ENCODE assay signal across 23 cellular contexts in the genomic region with DNA sequence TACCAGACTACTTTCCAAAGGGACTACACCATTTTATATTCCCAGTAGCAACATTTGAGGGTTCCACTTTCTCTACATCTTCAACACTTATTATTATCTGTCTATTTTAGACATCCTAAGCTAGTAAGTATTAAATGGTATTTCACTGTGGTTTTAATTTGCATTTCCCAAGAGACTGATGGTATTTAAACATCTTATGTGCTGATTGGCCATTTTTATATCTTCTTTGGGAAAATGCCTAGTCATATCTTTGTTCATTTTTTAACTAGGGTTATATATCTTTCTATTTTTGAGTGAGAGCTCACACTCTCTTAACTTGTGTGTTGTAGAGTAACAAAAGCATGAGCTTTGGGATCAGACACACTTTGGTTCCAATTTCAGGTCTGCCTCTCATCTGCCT.
"Had no signal": no experiment of that assay in that cellular context is flagged by ENCODE, and none has a peak within 500 bp of the region (broad histone marks: within the 10 kb centered on the region; RNA-seq: fewer than 3 reads in every experiment).

No MANE protein-coding gene starts in this region.

- FAIRE-seq: colon, frontal cortex, keratinocyte, pancreas had no signal

- H3K27me3 ChIP-seq: pancreas, right lobe of liver, thyroid gland, vagina had no signal

- DNase-seq: effector CD8-positive, alpha-beta T cell; endodermal cell; left ventricle myocardium superior; lower lobe of right lung; natural killer cell; occipital lobe; pancreas; right lobe of liver; stimulated activated CD4-positive, alpha-beta T cell treated with anti-CD3 and anti-CD28 coated beads, Interleukin-12 subunit alpha, Interleukin-12 subunit beta, amount 100 ng/mL, for 4 hours; stimulated activated CD4-positive, alpha-beta T cell treated with anti-CD3 and anti-CD28 coated beads, Interleukin-1b, Interleukin-23, amount 100 ng/mL, for 48 hours; stimulated activated CD4-positive, alpha-beta T cell treated with anti-CD3 and anti-CD28 coated beads, Interleukin-4, amount 100 ng/mL, for 1 hour; stimulated activated CD8-positive, alpha-beta memory T cell treated with anti-CD3 and anti-CD28 coated beads, Interleukin-4, amount 100 ng/mL, for 48 hours; stimulated activated naive CD4-positive, alpha-beta T cell; stimulated activated naive CD8-positive, alpha-beta T cell treated with anti-CD3 and anti-CD28 coated beads, Interleukin-15, amount 100 ng/mL, for 72 hours; thyroid gland; trophoblast cell had no signal

- H3K9me3 ChIP-seq: lower lobe of right lung, pancreas, right lobe of liver, thyroid gland, vagina had no signal

- H3K27me3 Mint-ChIP-seq: stimulated activated naive CD8-positive, alpha-beta T cell treated with anti-CD3 and anti-CD28 coated beads, Interleukin-15, amount 100 ng/mL, for 72 hours had no signal

- H3K27ac Mint-ChIP-seq: endodermal cell, natural killer cell had no signal

- H3K4me2 ChIP-seq: smooth muscle cell had no signal

- H3K9me3 Mint-ChIP-seq: endodermal cell; natural killer cell; stimulated activated naive CD8-positive, alpha-beta T cell treated with anti-CD3 and anti-CD28 coated beads, Interleukin-15, amount 100 ng/mL, for 72 hours had no signal

- H3K27ac ChIP-seq: epithelial cell of prostate, lower lobe of right lung, pancreas, right lobe of liver, thyroid gland, vagina had no signal

- H3K36me3 ChIP-seq: lower lobe of right lung, pancreas, right lobe of liver, thyroid gland, vagina had no signal

- H3K4me1 Mint-ChIP-seq: natural killer cell; stimulated activated naive CD8-positive, alpha-beta T cell treated with anti-CD3 and anti-CD28 coated beads, Interleukin-15, amount 100 ng/mL, for 72 hours had no signal

- H3K4me3 ChIP-seq: lower lobe of right lung, pancreas, right lobe of liver, smooth muscle cell, thyroid gland, vagina had no signal

- ATAC-seq: esophagus mucosa; left ventricle myocardium superior; lower lobe of right lung; natural killer cell; pancreas; right lobe of liver; stimulated activated naive CD8-positive, alpha-beta T cell treated with anti-CD3 and anti-CD28 coated beads, Interleukin-15, amount 100 ng/mL, for 72 hours had no signal

- H3K4me3 Mint-ChIP-seq: endodermal cell; natural killer cell; stimulated activated naive CD8-positive, alpha-beta T cell treated with anti-CD3 and anti-CD28 coated beads, Interleukin-15, amount 100 ng/mL, for 72 hours had no signal

- H3K4me1 ChIP-seq: lower lobe of right lung, pancreas, right lobe of liver, vagina had no signal
